25 cellular contexts compared by ENCODE assay signal in the genomic region with DNA sequence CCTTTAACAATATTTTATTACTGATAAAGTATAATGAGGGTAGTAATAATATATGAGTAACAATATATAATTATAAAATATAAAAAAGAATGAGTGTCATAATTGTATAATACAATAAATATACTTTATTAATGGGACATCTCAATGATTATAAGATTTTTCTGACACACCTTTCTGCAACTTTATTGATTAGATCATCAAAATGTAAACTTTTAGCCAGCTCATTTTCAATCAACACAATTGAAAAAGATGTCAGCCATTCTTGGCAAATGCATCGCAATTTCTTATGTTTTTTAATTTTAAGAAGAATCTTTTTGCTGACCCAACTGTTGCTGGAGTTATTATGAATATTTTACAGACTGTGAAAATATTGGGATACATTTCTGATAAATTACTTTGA.
"Had no signal": no experiment of that assay in that cellular context is flagged by ENCODE, and none has a peak within 500 bp of the region (broad histone marks: within the 10 kb centered on the region; RNA-seq: fewer than 3 reads in every experiment).

No MANE protein-coding gene starts in this region.

- H3K4me1 ChIP-seq: colonic mucosa, esophagus muscularis mucosa, esophagus squamous epithelium, foreskin keratinocyte, gastrocnemius medialis, gastroesophageal sphincter, heart left ventricle, heart right ventricle had no signal

- DNase-seq: colonic mucosa; cortex of kidney; dermis blood vessel endothelial cell; dorsolateral prefrontal cortex; effector CD4-positive, alpha-beta T cell; effector CD8-positive, alpha-beta T cell; effector memory CD4-positive, alpha-beta T cell; effector memory CD8-positive, alpha-beta T cell; endodermal cell; erythroblast; esophagus squamous epithelium; foreskin fibroblast; foreskin keratinocyte; foreskin melanocyte; gastrocnemius medialis; glutamatergic neuron; head of caudate nucleus; heart left ventricle; heart right ventricle had no signal

- H3K4me3 ChIP-seq: colonic mucosa, coronary artery, dorsolateral prefrontal cortex, esophagus muscularis mucosa, esophagus squamous epithelium, gastrocnemius medialis, gastroesophageal sphincter, heart left ventricle, heart right ventricle had no signal

- H3K27ac ChIP-seq: colonic mucosa, coronary artery, dorsolateral prefrontal cortex, epithelial cell of prostate, esophagus muscularis mucosa, esophagus squamous epithelium, foreskin keratinocyte, gastrocnemius medialis, gastroesophageal sphincter, heart left ventricle, heart right ventricle had no signal

- FAIRE-seq: endothelial cell of umbilical vein had no signal

- H3K27me3 ChIP-seq: colonic mucosa, dorsolateral prefrontal cortex, esophagus muscularis mucosa, esophagus squamous epithelium, gastrocnemius medialis, gastroesophageal sphincter, heart left ventricle, heart right ventricle had no signal

- H3K9me3 ChIP-seq: colonic mucosa, esophagus muscularis mucosa, esophagus squamous epithelium, gastrocnemius medialis, gastroesophageal sphincter, heart left ventricle, heart right ventricle had no signal

- H3K36me3 ChIP-seq: colonic mucosa, esophagus muscularis mucosa, esophagus squamous epithelium, gastrocnemius medialis, gastroesophageal sphincter, heart left ventricle, heart right ventricle had no signal

- ATAC-seq: effector memory CD8-positive, alpha-beta T cell; esophagus mucosa; foreskin keratinocyte; gastrocnemius medialis; gastroesophageal sphincter; heart left ventricle; heart right ventricle had no signal
